In genomic region chr9:98071737-98072136, GRCh38 we compare ENCODE assay signal across 22 cellular contexts. TPM values are rescaled to one million over a fixed set of nuclear protein-coding genes. Genes with fewer than 3 reads are reported as not detected.
DNase-seq lines count a peak whose midpoint lies in the region; ATAC-seq, FAIRE-seq and TF ChIP-seq lines count a peak whose summit lies in the region.
"Had no signal": no experiment of that assay in that cellular context is flagged by ENCODE, and none has a peak within 500 bp of the region (broad histone marks: within the 10 kb centered on the region; RNA-seq: fewer than 3 reads in every experiment).

No MANE protein-coding gene starts in this region.

- no peak for FAIRE-seq in HTR-8/SVneo (lab: Jason Lieb, UNC)
- FAIRE-seq: bronchial epithelial cell had no signal

- ATAC-seq in esophagus mucosa: peak; percentile 34
- no peak for ATAC-seq in GM21515 (IDR thresholded peaks at IDR 0.05; ENCODE audit: unreplicated experiment)
- ATAC-seq: HCT116 had no signal

- intact Hi-C loops in prostate gland (cut with DNase I): loop anchor here (10.0 kb wide), 1 partner anchor 123 kb away; the partner anchor contains the start of gene CORO2A

- H3K27ac ChIP-seq in C4-2B: peak overlapping the region; percentile 98
- peak overlapping the region; percentile 86 to 97 for H3K27ac ChIP-seq in prostate gland
- H3K27ac ChIP-seq: heart right ventricle, KMS-11, left ventricle myocardium inferior, sigmoid colon, vagina had no signal

- H3K9me3 ChIP-seq in prostate gland: no peaks in the 10 kb centered on the region
- H3K9me3 ChIP-seq: heart right ventricle, left ventricle myocardium inferior, sigmoid colon, vagina had no signal

- no peaks in the 10 kb centered on the region for H3K27me3 ChIP-seq in prostate gland (replicated peaks; ENCODE audit: insufficient read depth)
- H3K27me3 ChIP-seq: heart right ventricle, sigmoid colon, vagina had no signal

- peaks cover 13% of the 10 kb centered on the region for H3K4me1 ChIP-seq in prostate gland (replicated peaks)

- no peaks in the 10 kb centered on the region for H3K36me3 ChIP-seq in prostate gland
- H3K36me3 ChIP-seq: left ventricle myocardium inferior, sigmoid colon, vagina had no signal

- H3K4me3 ChIP-seq in prostate gland: no peak overlapping the region
- H3K4me3 ChIP-seq: heart right ventricle, left ventricle myocardium inferior, sigmoid colon, vagina had no signal

- TF ChIP-seq CTCF in C4-2B (conservative IDR thresholded peaks at IDR 0.05) (no peak; the same call in 1 of the 2 replicates), prostate gland (IDR thresholded peaks at IDR 0.05) (no peak)

- no peak for TF ChIP-seq POLR2A in prostate gland (IDR thresholded peaks at IDR 0.05)

- peak; percentile 22 for DNase-seq in LoVo (ENCODE audit: low spot score)
- no peak for DNase-seq in prostate gland (ENCODE audit: low spot score)
- DNase-seq in AG08396 (ENCODE audit: low spot score): no peak
- no peak for DNase-seq in HTR-8/SVneo (ENCODE audit: insufficient read length, low spot score)
- DNase-seq in NCI-H1694 treated with DMSO at 0.1 percent for 48 hours (lab: John Stamatoyannopoulos, UW): no peak
- DNase-seq: activated B cell treated with CpG ODN at 0.5 μM for 24 hours; activated CD4-positive, alpha-beta T cell treated with anti-CD3 and anti-CD28 coated beads, Interleukin-2, amount 50 U/mL, for 4 hours; amniotic stem cell; CD4-positive, CD25-positive, alpha-beta regulatory T cell; heart right ventricle; left ventricle myocardium inferior; midbrain; NCI-H1105; NCI-H446 treated with DMSO at 0.1 percent for 48 hours; sigmoid colon had no signal

- WGBS in prostate gland: 88% methylated on average over 9 of the region's 9 CpGs

RNA-seq across cellular contexts. Expression of gene NANS, which starts 15.2 kb away (rescaled TPM):
- total RNA-seq in esophagus mucosa: 35.6 TPM
- total RNA-seq in prostate gland: 100 to 1,000 TPM; 160 to 318 TPM

RNA-seq across cellular contexts. Expression of gene TRIM14, which starts 47.3 kb away (rescaled TPM):
- total RNA-seq in esophagus mucosa (31.0 TPM), prostate gland (10 to 100 TPM; 23.4 to 24.3 TPM)
